In the genomic region with DNA sequence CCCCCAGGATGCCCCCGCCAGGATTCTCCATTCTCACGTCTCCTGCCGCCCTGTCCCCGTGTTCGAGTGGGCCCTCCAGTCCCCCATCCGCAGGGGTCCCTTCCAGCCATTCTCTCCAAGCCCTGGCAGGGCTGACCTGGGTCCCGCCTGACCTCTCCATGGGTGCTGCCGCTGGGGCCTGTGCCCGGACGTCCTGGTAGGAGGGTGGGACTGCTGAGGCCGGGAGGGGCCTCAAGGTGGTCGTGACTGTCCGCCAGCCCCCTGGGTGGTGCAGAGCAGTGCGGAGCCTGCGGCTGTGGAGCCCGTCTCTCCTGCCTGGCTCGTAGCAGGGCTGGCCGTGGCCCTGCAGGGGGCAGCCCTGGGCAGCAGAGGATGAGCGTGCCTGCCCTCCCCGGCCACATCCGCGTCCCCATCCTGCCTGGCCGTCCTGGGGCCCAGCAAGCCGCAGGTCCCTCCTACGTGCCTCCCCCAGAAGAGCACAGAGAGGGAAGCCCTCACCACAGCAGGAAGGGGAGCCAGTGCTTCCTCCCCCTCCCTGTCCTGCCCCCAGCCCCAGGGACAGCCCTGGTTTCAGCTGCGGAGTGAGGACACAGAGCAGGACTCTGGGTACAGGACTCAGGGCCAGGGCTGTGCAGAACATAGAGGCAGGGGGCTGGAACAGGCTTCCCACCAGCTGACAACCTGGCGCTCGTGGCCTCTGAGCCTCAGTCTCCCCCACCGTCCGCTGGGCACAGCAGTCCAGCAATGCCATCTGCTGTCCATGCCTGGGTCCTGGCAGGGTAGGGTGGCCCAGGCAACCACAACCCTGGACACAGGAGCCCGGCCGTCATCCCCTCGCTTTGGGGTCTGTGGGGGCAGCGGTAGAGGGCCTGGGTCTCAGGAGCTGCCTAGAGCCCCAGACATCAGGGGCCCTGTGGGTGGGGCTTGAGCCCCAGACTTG, we compare ENCODE assay signal across 8 cellular contexts. TPM values are rescaled to one million over a fixed set of nuclear protein-coding genes. Genes with fewer than 3 reads are reported as not detected.
DNase-seq lines count a peak whose midpoint lies in the region; ATAC-seq, FAIRE-seq and TF ChIP-seq lines count a peak whose summit lies in the region.

No MANE protein-coding gene starts in this region.

- TF ChIP-seq POLR2A in GM12892 (IDR thresholded peaks at IDR 0.05; ENCODE audit: low read depth, low read length), result no peak

- DNase-seq in GM12892 (ENCODE audit: insufficient read length) (peak; percentile 75), MM.1S (peak; percentile 25), mammary epithelial cell (peak; percentile 35), left colon (peak; percentile 53 to 77), ureter (ENCODE audit: low spot score) (no peak)
- DNase-seq in activated CD4-positive, CD25-positive, alpha-beta regulatory T cell (lab: John Stamatoyannopoulos, UW), result peak; percentile 18 to 57 (median 32)
- peak; percentile 21 to 30 (median 30) for DNase-seq in stimulated activated CD4-positive, alpha-beta T cell treated with anti-CD3 and anti-CD28 coated beads, TNF-alpha, amount 100 ng/mL, for 1 hour (ENCODE audit: low read depth in 3 of 3, low spot score in 1 of 3)

- FAIRE-seq in GM12892 (lab: Jason Lieb, UNC), result peak; percentile 56

- no TSS peak for BruUV-seq in mammary epithelial cell (replicated peaks; lab: Mats Ljungman, UMichigan)

- H3K9ac ChIP-seq in MM.1S (ENCODE audit: low read length), result no peak overlapping the region
- no peak overlapping the region for H3K9ac ChIP-seq in mammary epithelial cell (ENCODE audit: insufficient read depth, low read length)

- peaks cover 72% of the 10 kb centered on the region for H3K27me3 ChIP-seq in MM.1S (replicated peaks; ENCODE audit: insufficient read depth, low read length)
- no peaks in the 10 kb centered on the region for H3K27me3 ChIP-seq in mammary epithelial cell (ENCODE audit: insufficient read depth, low read length)

- no peaks in the 10 kb centered on the region for H3F3A ChIP-seq in MM.1S (ENCODE audit: insufficient read depth, low read length)

- H4K20me1 ChIP-seq in MM.1S (ENCODE audit: insufficient read depth, low read length) (no peaks in the 10 kb centered on the region), mammary epithelial cell (ENCODE audit: insufficient read depth, low read length) (no peaks in the 10 kb centered on the region)

- H3K4me3 ChIP-seq in MM.1S (ENCODE audit: low read length) (no peak overlapping the region), mammary epithelial cell (replicated peaks in 1 of 3; ENCODE audit: insufficient read depth in 1 of 3, low read depth in 2 of 3, low read length in 3 of 3) (no peak overlapping the region)

- H3K36me3 ChIP-seq in MM.1S (replicated peaks; ENCODE audit: insufficient read depth, low read length), result no peaks in the 10 kb centered on the region
- H3K36me3 ChIP-seq in mammary epithelial cell (ENCODE audit: insufficient read depth, low read length), result no peaks in the 10 kb centered on the region

- H3K79me2 ChIP-seq in MM.1S (ENCODE audit: low read length), result no peaks in the 10 kb centered on the region
- no peaks in the 10 kb centered on the region for H3K79me2 ChIP-seq in mammary epithelial cell (ENCODE audit: insufficient read depth, low read length)

- peak overlapping the region; percentile 10; the same call in 1 of the 2 replicates for H3K4me2 ChIP-seq in MM.1S (ENCODE audit: low read depth, low read length)
- H3K4me2 ChIP-seq in mammary epithelial cell (ENCODE audit: insufficient read depth, low read depth, low read length), result no peak overlapping the region

- TF ChIP-seq CTCF in 22Rv1 (IDR thresholded peaks at IDR 0.05), result peak; percentile 98
- TF ChIP-seq CTCF in MM.1S (IDR thresholded peaks at IDR 0.05; ENCODE audit: low read length), result peak; percentile 48
- peak; percentile 60 to 85 for TF ChIP-seq CTCF in mammary epithelial cell (conservative IDR thresholded peaks at IDR 0.05 in 1 of 2, IDR thresholded peaks at IDR 0.05 in 1 of 2; ENCODE audit: extremely low read depth in 1 of 2, insufficient read depth in 1 of 2, low read depth in 1 of 2, low read length in 2 of 2)

- H3K4me1 ChIP-seq in MM.1S (ENCODE audit: low read length), result no peaks in the 10 kb centered on the region
- H3K4me1 ChIP-seq in mammary epithelial cell (ENCODE audit: insufficient read depth, low read length), result peaks cover 16% of the 10 kb centered on the region

- no peak overlapping the region for H3K27ac ChIP-seq in 22Rv1
- no peak overlapping the region for H3K27ac ChIP-seq in MM.1S (ENCODE audit: low read length)
- no peak overlapping the region for H3K27ac ChIP-seq in mammary epithelial cell (ENCODE audit: insufficient read depth, low read depth, low read length)

- CTCF ChIA-PET in mammary epithelial cell (lab: Charles Lee; ENCODE audit: low non-redundant PET), result no interaction called here

- WGBS in mammary epithelial cell (ENCODE audit: low coverage, missing lambda C conversion rate), result 40% methylated on average over 15 of the region's 34 CpGs

- no peaks in the 10 kb centered on the region for H3K9me3 ChIP-seq in MM.1S (replicated peaks; ENCODE audit: insufficient read depth, low read length)
- H3K9me3 ChIP-seq in mammary epithelial cell (replicated peaks; ENCODE audit: insufficient read depth, low read length), result no peaks in the 10 kb centered on the region

- peak; percentile 88 for ATAC-seq in left colon

- dilution Hi-C loops in mammary epithelial cell (cut with HindIII; ENCODE audit: low sequenced_read_pairs), result no loop called here

- intact Hi-C loops in mammary epithelial cell (cut with micrococcal nuclease) (loop anchor here (1.0 to 2.0 kb wide), 3 partner anchors 45 to 204 kb away; partner anchors contain the start of gene IQCE), left colon (cut with DNase I, micrococcal nuclease) (no loop called here)

- in situ Hi-C loops in mammary epithelial cell (cut with MboI; ENCODE audit: low sequenced_read_pairs in 2 of 2), result no loop called here

- no peak overlapping the region for H2AFZ ChIP-seq in MM.1S (ENCODE audit: low read length)
- peak overlapping the region; percentile 62 for H2AFZ ChIP-seq in mammary epithelial cell (ENCODE audit: low read depth, low read length)

- H3K9me2 ChIP-seq in MM.1S (replicated peaks; ENCODE audit: insufficient read depth, low read length), result no peaks in the 10 kb centered on the region

RNA-seq across cellular contexts. Expression of gene GRIFIN, which starts 1.5 kb away (rescaled TPM):
- polyA plus RNA-seq in GM12892 (2012; ENCODE audit: missing spikeins), result not detected
- total RNA-seq in mammary epithelial cell, result not detected
- polyA plus RNA-seq in mammary epithelial cell, result not detected
- not detected for polyA minus RNA-seq in mammary epithelial cell
- total RNA-seq in left colon, result not detected
- total RNA-seq in ureter, result not detected

RNA-seq across cellular contexts. Expression of gene LFNG, which starts 41.9 kb away (rescaled TPM):
- polyA plus RNA-seq in GM12892 (2012; ENCODE audit: missing spikeins), result 0.17 TPM
- total RNA-seq in mammary epithelial cell (100 to 1,000 TPM in 1 of 2 donors, 10 to 100 TPM in 1; 29.7 to 105 TPM), left colon (10 to 100 TPM; 48.3 to 70.1 TPM), ureter (22.5 TPM)
- polyA plus RNA-seq in mammary epithelial cell, result 35.5 TPM
- polyA minus RNA-seq in mammary epithelial cell, result 15.9 TPM

Comparison
In these comparisons a context has a peak if more than half of its experiments do, and no peak if none do; other contexts are left out.
1. CTCF ChIP-seq: peak in every context shown above with its lines; median percentile 98 in 22Rv1; 72 in mammary epithelial cell; 48 in MM.1S.